Comparison of ENCODE assay signal across 32 cellular contexts in genomic region chr17:65030618-65031017, GRCh38. TPM values are rescaled to one million over a fixed set of nuclear protein-coding genes. Genes with fewer than 3 reads are reported as not detected.
DNase-seq lines count a peak whose midpoint lies in the region; ATAC-seq, FAIRE-seq and TF ChIP-seq lines count a peak whose summit lies in the region.
"Had no signal": no experiment of that assay in that cellular context is flagged by ENCODE, and none has a peak within 500 bp of the region (broad histone marks: within the 10 kb centered on the region; RNA-seq: fewer than 3 reads in every experiment).

No MANE protein-coding gene starts in this region.

- H3K9ac ChIP-seq in OCI-LY3 (ENCODE audit: low read length) = no peak overlapping the region
- no peak overlapping the region for H3K9ac ChIP-seq in K562 (ENCODE audit: insufficient read depth in 1 of 2, low read depth in 2 of 2, low read length in 2 of 2)

- H3K27me3 ChIP-seq in OCI-LY3 (ENCODE audit: low read depth, low read length) (no peaks in the 10 kb centered on the region), K562 (ENCODE audit: control insufficient read depth in 2 of 2, insufficient read depth in 2 of 2, low read length in 2 of 2) (no peaks in the 10 kb centered on the region), pancreas (no peaks in the 10 kb centered on the region)
- H3K27me3 ChIP-seq: breast epithelium, heart right ventricle, Peyer's patch had no signal

- H3K27me3 Mint-ChIP-seq in natural killer cell treated with Interleukin-12 subunit alpha and Interleukin-12 subunit beta and Interleukin-15 and Interleukin-18, amount 100 ng/mL, for 72 hours = no peaks in the 10 kb centered on the region
- H3K27me3 Mint-ChIP-seq in natural killer cell (ENCODE audit: low read depth in 2 of 2) = no peaks in the 10 kb centered on the region
- no peaks in the 10 kb centered on the region for H3K27me3 Mint-ChIP-seq in activated CD4-positive, alpha-beta memory T cell treated with anti-CD3 and anti-CD28 coated beads for 36 hours
- H3K27me3 Mint-ChIP-seq: activated CD4-positive, alpha-beta T cell treated with anti-CD3 and anti-CD28 coated beads, Interleukin-2, amount 10 ng/mL, durations not matched to agents 24 days and 14 days; stimulated activated naive CD8-positive, alpha-beta T cell treated with anti-CD3 and anti-CD28 coated beads, Interleukin-15, amount 100 ng/mL, for 72 hours had no signal

- H3K4me3 Mint-ChIP-seq in natural killer cell treated with Interleukin-12 subunit alpha and Interleukin-12 subunit beta and Interleukin-15 and Interleukin-18, amount 100 ng/mL, for 72 hours = no peak overlapping the region
- no peak overlapping the region for H3K4me3 Mint-ChIP-seq in natural killer cell
- no peak overlapping the region for H3K4me3 Mint-ChIP-seq in activated CD4-positive, alpha-beta memory T cell treated with anti-CD3 and anti-CD28 coated beads for 36 hours

- no peak for ATAC-seq in natural killer cell treated with Interleukin-12 subunit alpha and Interleukin-12 subunit beta and Interleukin-15 and Interleukin-18, amount 100 ng/mL, for 72 hours
- ATAC-seq in natural killer cell (no peak), K562 (no peak), pancreas (no peak)
- ATAC-seq: activated T-cell treated with anti-CD3 and anti-CD28 coated beads, Interleukin-2, amount 50 U/mL, for 4 hours; stimulated activated naive CD8-positive, alpha-beta T cell treated with anti-CD3 and anti-CD28 coated beads, Interleukin-15, amount 100 ng/mL, for 72 hours had no signal

- H3K79me2 ChIP-seq in OCI-LY3 (ENCODE audit: low read length) (peaks cover 100% of the 10 kb centered on the region), K562 (ENCODE audit: control insufficient read depth, insufficient read depth, low read length) (peaks cover 70% of the 10 kb centered on the region)

- H3K27ac ChIP-seq in OCI-LY3 (ENCODE audit: low read length) (no peak overlapping the region), K562 (ENCODE audit: extremely low read depth, low read depth, low read length) (no peak overlapping the region), pancreas (no peak overlapping the region)
- H3K27ac ChIP-seq: breast epithelium, thoracic aorta, WERI-Rb-1 had no signal

- H3K4me1 ChIP-seq in OCI-LY3 (ENCODE audit: low read length) = peaks cover 38% of the 10 kb centered on the region
- H3K4me1 ChIP-seq in K562 (replicated peaks in 1 of 2; ENCODE audit: control insufficient read depth in 2 of 2, insufficient read depth in 2 of 2, low read length in 2 of 2) = peaks cover 5% of the 10 kb centered on the region in 2 experiments; a peak in 4 of 5 replicates
- peaks cover 5 to 11% (median 8%) of the 10 kb centered on the region in 3 donors for H3K4me1 ChIP-seq in pancreas
- H3K4me1 ChIP-seq: breast epithelium had no signal

- H3K4me3 ChIP-seq in OCI-LY3 (ENCODE audit: low read length) (no peak overlapping the region), K562 (no peak overlapping the region), pancreas (no peak overlapping the region)
- H3K4me3 ChIP-seq: breast epithelium, heart right ventricle, Peyer's patch, thoracic aorta had no signal

- WGBS in K562 (ENCODE audit: insufficient coverage, low coverage, missing lambda C conversion rate) = 100% methylated on average over 1 of the region's 1 CpG
- 90 to 95% methylated on average over 1 of the region's 1 CpG for WGBS in pancreas, 2 donors

- FAIRE-seq in K562 (lab: Jason Lieb, UNC) (peak; percentile 42), pancreas (lab: Jason Lieb, UNC) (no peak)
- FAIRE-seq: kidney, urothelium cell line had no signal

- CTCF ChIA-PET in K562 (lab: Yijun Ruan, JAX; ENCODE audit: low intra/inter-chr PET ratio) = no interaction called here
- CTCF ChIA-PET in activated CD4-positive, alpha-beta memory T cell treated with anti-CD3 and anti-CD28 coated beads for 36 hours (lab: Charles Lee) = no interaction called here

- H2AFZ ChIP-seq in OCI-LY3 (ENCODE audit: low read depth, low read length) (no peak overlapping the region), K562 (ENCODE audit: low read depth, low read length) (no peak overlapping the region)

- no peak for TF ChIP-seq CTCF in natural killer cell (IDR thresholded peaks at IDR 0.05)
- TF ChIP-seq CTCF in OCI-LY3 (IDR thresholded peaks at IDR 0.05; ENCODE audit: low read depth, low read length) = no peak
- TF ChIP-seq CTCF in K562 (IDR thresholded peaks at IDR 0.05 in 2 of 3, conservative IDR thresholded peaks at IDR 0.05 in 1 of 3; ENCODE audit: insufficient read depth in 2 of 3, low read depth in 1 of 3, low read length in 3 of 3) = no peak
- no peak for TF ChIP-seq CTCF in pancreas (IDR thresholded peaks at IDR 0.05)

- peaks cover 26% of the 10 kb centered on the region for H3K36me3 ChIP-seq in OCI-LY3 (replicated peaks; ENCODE audit: low read depth, low read length)
- H3K36me3 ChIP-seq in K562 (ENCODE audit: control insufficient read depth, insufficient read depth, low read length) = peaks cover 6% of the 10 kb centered on the region; the same call in 2 of the 3 replicates
- H3K36me3 ChIP-seq in pancreas = no peaks in the 10 kb centered on the region
- H3K36me3 ChIP-seq: breast epithelium, Peyer's patch, thoracic aorta had no signal

- TF ChIP-seq RAD21 in K562 (CRISPR knock-in tag; conservative IDR thresholded peaks at IDR 0.05 in 1 of 2, IDR thresholded peaks at IDR 0.05 in 1 of 2) = no peak

- peaks cover 83% of the 10 kb centered on the region for H4K20me1 ChIP-seq in OCI-LY3 (ENCODE audit: insufficient read depth, low read length)
- no peaks in the 10 kb centered on the region for H4K20me1 ChIP-seq in K562 (replicated peaks; ENCODE audit: control insufficient read depth, insufficient read depth, low read length)

- BruUV-seq in K562 (replicated peaks; lab: Mats Ljungman, UMichigan) = no TSS peak

- H3K36me3 Mint-ChIP-seq in natural killer cell treated with Interleukin-12 subunit alpha and Interleukin-12 subunit beta and Interleukin-15 and Interleukin-18, amount 100 ng/mL, for 72 hours = no peaks in the 10 kb centered on the region
- H3K36me3 Mint-ChIP-seq in natural killer cell = no peaks in the 10 kb centered on the region
- peaks cover 13% of the 10 kb centered on the region for H3K36me3 Mint-ChIP-seq in activated CD4-positive, alpha-beta memory T cell treated with anti-CD3 and anti-CD28 coated beads for 36 hours

- H3K9me3 Mint-ChIP-seq in natural killer cell treated with Interleukin-12 subunit alpha and Interleukin-12 subunit beta and Interleukin-15 and Interleukin-18, amount 100 ng/mL, for 72 hours = no peaks in the 10 kb centered on the region
- H3K9me3 Mint-ChIP-seq in natural killer cell = no peaks in the 10 kb centered on the region
- H3K9me3 Mint-ChIP-seq in activated CD4-positive, alpha-beta memory T cell treated with anti-CD3 and anti-CD28 coated beads for 36 hours = no peaks in the 10 kb centered on the region
- H3K9me3 Mint-ChIP-seq: activated CD4-positive, alpha-beta T cell treated with anti-CD3 and anti-CD28 coated beads, Interleukin-2, amount 10 ng/mL, durations not matched to agents 24 days and 14 days; activated T-cell treated with anti-CD3 and anti-CD28 coated beads, Interleukin-2, amount 50 U/mL, for 4 hours; stimulated activated naive CD8-positive, alpha-beta T cell treated with anti-CD3 and anti-CD28 coated beads, Interleukin-15, amount 100 ng/mL, for 72 hours had no signal

- in situ Hi-C loops in K562 (cut with MboI) = no loop called here

- H3K27ac Mint-ChIP-seq in natural killer cell treated with Interleukin-12 subunit alpha and Interleukin-12 subunit beta and Interleukin-15 and Interleukin-18, amount 100 ng/mL, for 72 hours = peak overlapping the region; percentile 93 to 97
- H3K27ac Mint-ChIP-seq in natural killer cell = peak overlapping the region in 1 of 2 donors; percentile 68
- H3K27ac Mint-ChIP-seq in activated CD4-positive, alpha-beta memory T cell treated with anti-CD3 and anti-CD28 coated beads for 36 hours = no peak overlapping the region
- H3K27ac Mint-ChIP-seq: stimulated activated naive CD8-positive, alpha-beta T cell treated with anti-CD3 and anti-CD28 coated beads, Interleukin-15, amount 100 ng/mL, for 72 hours had no signal

- TF ChIP-seq EP300 in K562 (IDR thresholded peaks at IDR 0.05; ENCODE audit: low read length) = no peak

- no peaks in the 10 kb centered on the region for H3K9me3 ChIP-seq in OCI-LY3 (ENCODE audit: insufficient read depth, low read length)
- no peaks in the 10 kb centered on the region for H3K9me3 ChIP-seq in K562 (replicated peaks; ENCODE audit: control insufficient read depth, insufficient read depth, low read depth, low read length)
- no peaks in the 10 kb centered on the region for H3K9me3 ChIP-seq in pancreas
- H3K9me3 ChIP-seq: breast epithelium, heart right ventricle, Peyer's patch, thoracic aorta had no signal

- no peaks in the 10 kb centered on the region for H3K9me1 ChIP-seq in K562 (ENCODE audit: control insufficient read depth, insufficient read depth, low read length)

- TF ChIP-seq POLR2A in K562 (conservative IDR thresholded peaks at IDR 0.05) = no peak

- H3K4me2 ChIP-seq in OCI-LY3 (ENCODE audit: low read length) (peak overlapping the region; percentile 42; the same call in 1 of the 2 replicates), K562 (ENCODE audit: insufficient read depth, low read length) (no peak overlapping the region)

- intact Hi-C loops in natural killer cell (cut with micrococcal nuclease) (no loop called here), K562 (cut with micrococcal nuclease) (no loop called here), pancreas (cut with DNase I) (no loop called here)
- intact Hi-C loops in activated CD4-positive, alpha-beta memory T cell treated with anti-CD3 and anti-CD28 coated beads for 36 hours (cut with micrococcal nuclease) = no loop called here

- POLR2A ChIA-PET in K562 (lab: Yijun Ruan, JAX) = interaction anchor here (1.6 kb wide), 1 partner anchor 26 kb away, joined by 6 read pairs; the partner anchor contains the start of gene GNA13
- POLR2A ChIA-PET in activated CD4-positive, alpha-beta memory T cell treated with anti-CD3 and anti-CD28 coated beads for 36 hours (lab: Charles Lee) = no interaction called here

- DNase-seq in natural killer cell treated with Interleukin-12 subunit alpha and Interleukin-12 subunit beta and Interleukin-15 and Interleukin-18, amount 100 ng/mL, for 72 hours (ENCODE audit: low spot score) = no peak
- DNase-seq in natural killer cell = no peak
- DNase-seq in K562 (ENCODE audit: extremely low read depth in 1 of 4, low spot score in 3 of 4) = no peak
- no peak for DNase-seq in activated CD4-positive, alpha-beta memory T cell treated with anti-CD3 and anti-CD28 coated beads for 36 hours
- no peak for DNase-seq in RKO (ENCODE audit: low spot score)
- DNase-seq in pancreas = no peak
- DNase-seq in anterior cingulate cortex (lab: John Stamatoyannopoulos, UW) = no peak
- DNase-seq: activated CD4-positive, alpha-beta T cell treated with anti-CD3 and anti-CD28 coated beads, Interleukin-2, amount 10 ng/mL, durations not matched to agents 24 days and 14 days; activated gamma-delta T cell treated with Interleukin-2 at 50 U/mL for 16 hours; activated T-cell treated with anti-CD3 and anti-CD28 coated beads, Interleukin-2, amount 50 U/mL, for 4 hours; AML-193; amniotic stem cell; COR-L47; DMS53; foreskin melanocyte; GF-D8; heart right ventricle; kidney; NCI-H1436 treated with DMSO at 0.1 percent for 48 hours; NCI-H2081 treated with DMSO at 0.1 percent for 48 hours; NCI-H226; NCI-H526 treated with DMSO at 0.1 percent for 48 hours; NK-92 treated with Interleukin-12 subunit alpha and Interleukin-12 subunit beta, amount 100 ng/mL, for 24 hours; Peyer's patch; SHP77 treated with DMSO at 0.1 percent for 48 hours; stimulated activated naive CD8-positive, alpha-beta T cell treated with anti-CD3 and anti-CD28 coated beads, Interleukin-15, amount 100 ng/mL, for 72 hours; T-helper 9 cell; WERI-Rb-1 had no signal

- H3K4me1 Mint-ChIP-seq in natural killer cell treated with Interleukin-12 subunit alpha and Interleukin-12 subunit beta and Interleukin-15 and Interleukin-18, amount 100 ng/mL, for 72 hours (ENCODE audit: low read depth in 2 of 2) = peaks cover 52 to 71% of the 10 kb centered on the region in 2 donors
- H3K4me1 Mint-ChIP-seq in natural killer cell = peaks cover 73 to 77% of the 10 kb centered on the region in 2 donors
- peaks cover 72% of the 10 kb centered on the region for H3K4me1 Mint-ChIP-seq in activated CD4-positive, alpha-beta memory T cell treated with anti-CD3 and anti-CD28 coated beads for 36 hours (ENCODE audit: low read depth)

RNA-seq across cellular contexts. Expression of gene GNA13, which starts 25.9 kb away (rescaled TPM):
- 10 to 100 TPM; 59.3 to 65.3 TPM for total RNA-seq in natural killer cell treated with Interleukin-12 subunit alpha and Interleukin-12 subunit beta and Interleukin-15 and Interleukin-18, amount 100 ng/mL, for 72 hours
- total RNA-seq in natural killer cell (100 to 1,000 TPM; 151 to 165 (median 161) TPM), K562 (2014; rRNA removed) (20.5 and 22.2 TPM in 2 replicates), K562 (2014; rRNA removed; fragmentation: Illumina TruSeq; extraction: Trizol) (38.7 and 44.2 TPM in 2 replicates), K562 (2015; rRNA removed; fragmentation: Illumina TruSeq; extraction: Trizol) (35.6 and 38.0 TPM in 2 replicates), K562 (2021) (29.4 and 30.8 TPM in 2 replicates), pancreas (10 to 100 TPM; 10.9 to 22.2 (median 13.2) TPM)
- 12.0 and 26.6 TPM in 2 replicates for total RNA-seq in K562 (2011; cell fraction: chromatin; rRNA removed; ENCODE audit: low replicate concordance)
- total RNA-seq in K562 (2011; cell fraction: nucleolus; rRNA removed) = 8.8 and 10.1 TPM in 2 replicates
- total RNA-seq in K562 (2011; cell fraction: nucleoplasm; rRNA removed) = 17.5 and 28.5 TPM in 2 replicates
- polyA plus RNA-seq in K562 (2011; rRNA removed) (29.3 and 40.5 TPM in 2 replicates), K562 (2014; fragmentation: Illumina TruSeq; extraction: Trizol) (27.6 and 31.3 TPM in 2 replicates), K562 (2014; fragmentation: Nextera tagmentation; extraction: Ambion mirVana) (10 to 100 TPM in 1 of 2 experiments, 1 to 10 TPM in 1; 9.3 to 11.9 TPM), K562 (2014; rRNA removed) (15.5 and 19.2 TPM in 2 replicates), pancreas (1 to 10 TPM; 4.9 to 7.7 TPM)
- polyA plus RNA-seq in K562 (2011; cell fraction: cytosol; rRNA removed) = 9.9 and 17.5 TPM in 2 replicates
- 8.6 and 13.7 TPM in 2 replicates for polyA plus RNA-seq in K562 (2011; cell fraction: nucleus; rRNA removed)
- polyA plus RNA-seq in K562 (2012) = 21.4 and 28.1 TPM in 2 replicates
- 67.1 and 72.1 TPM in 2 replicates for polyA minus RNA-seq in K562 (2011; rRNA and poly(A)+ RNA removed)
- 15.6 and 21.8 TPM in 2 replicates for polyA minus RNA-seq in K562 (2011; cell fraction: cytosol; rRNA and poly(A)+ RNA removed)
- polyA minus RNA-seq in K562 (2011; cell fraction: nucleus; rRNA and poly(A)+ RNA removed) = 10.1 and 17.4 TPM in 2 replicates
- 10 to 100 TPM; 55.4 to 55.7 TPM for total RNA-seq in activated CD4-positive, alpha-beta memory T cell treated with anti-CD3 and anti-CD28 coated beads for 36 hours
